Comparison of ENCODE assay signal across 2 cellular contexts in the genomic region with DNA sequence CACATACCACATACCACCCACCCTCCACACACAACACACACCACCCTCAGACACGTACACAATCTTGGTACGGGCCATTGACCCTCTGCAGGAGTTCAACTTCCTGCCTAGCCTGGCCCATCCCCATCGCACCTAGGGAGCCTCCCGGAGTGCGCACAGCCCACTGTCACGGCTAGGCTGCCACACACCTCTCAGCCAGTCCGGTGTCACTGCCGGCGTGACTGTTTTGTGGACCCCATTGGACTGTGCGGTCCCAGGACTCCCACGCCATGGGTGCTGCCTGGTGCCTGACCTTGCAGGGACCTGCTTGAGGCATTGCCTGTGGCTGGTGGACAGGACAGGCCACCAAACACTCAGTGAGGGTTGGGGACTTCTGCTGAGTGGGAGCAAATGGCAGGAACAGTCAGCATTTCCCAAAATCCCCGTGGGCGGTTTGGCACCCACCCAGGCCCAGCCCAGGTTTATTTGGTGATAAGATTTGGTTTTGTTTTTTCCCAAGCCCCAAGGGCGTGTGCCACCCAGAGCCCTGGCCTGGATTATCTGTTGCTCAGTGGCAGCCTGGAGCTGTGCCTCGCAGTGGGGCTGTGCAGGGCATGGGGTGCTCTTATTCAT.
TF ChIP-seq lines count a peak whose summit lies in the region.

No MANE protein-coding gene starts in this region.

TF ChIP-seq in SK-N-SH, 30 proteins besides CTCF, POLR2A, EP300 and RAD21 (continued from another document):
- TF ChIP-seq, protein P1, sequence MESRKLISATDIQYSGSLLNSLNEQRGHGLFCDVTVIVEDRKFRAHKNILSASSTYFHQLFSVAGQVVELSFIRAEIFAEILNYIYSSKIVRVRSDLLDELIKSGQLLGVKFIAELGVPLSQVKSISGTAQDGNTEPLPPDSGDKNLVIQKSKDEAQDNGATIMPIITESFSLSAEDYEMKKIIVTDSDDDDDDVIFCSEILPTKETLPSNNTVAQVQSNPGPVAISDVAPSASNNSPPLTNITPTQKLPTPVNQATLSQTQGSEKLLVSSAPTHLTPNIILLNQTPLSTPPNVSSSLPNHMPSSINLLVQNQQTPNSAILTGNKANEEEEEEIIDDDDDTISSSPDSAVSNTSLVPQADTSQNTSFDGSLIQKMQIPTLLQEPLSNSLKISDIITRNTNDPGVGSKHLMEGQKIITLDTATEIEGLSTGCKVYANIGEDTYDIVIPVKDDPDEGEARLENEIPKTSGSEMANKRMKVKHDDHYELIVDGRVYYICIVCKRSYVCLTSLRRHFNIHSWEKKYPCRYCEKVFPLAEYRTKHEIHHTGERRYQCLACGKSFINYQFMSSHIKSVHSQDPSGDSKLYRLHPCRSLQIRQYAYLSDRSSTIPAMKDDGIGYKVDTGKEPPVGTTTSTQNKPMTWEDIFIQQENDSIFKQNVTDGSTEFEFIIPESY (IDR thresholded peaks at IDR 0.05; ENCODE audit: borderline replicate concordance, low read depth) = no peak
- no peak for TF ChIP-seq TAF1 (IDR thresholded peaks at IDR 0.05; ENCODE audit: borderline replicate concordance, low read depth, low read length)
- no peak for TF ChIP-seq SIN3A (IDR thresholded peaks at IDR 0.05; ENCODE audit: borderline replicate concordance, low read depth, low read length)
- TF ChIP-seq NFIC (IDR thresholded peaks at IDR 0.05; ENCODE audit: borderline replicate concordance) = no peak
- TF ChIP-seq, protein P2, sequence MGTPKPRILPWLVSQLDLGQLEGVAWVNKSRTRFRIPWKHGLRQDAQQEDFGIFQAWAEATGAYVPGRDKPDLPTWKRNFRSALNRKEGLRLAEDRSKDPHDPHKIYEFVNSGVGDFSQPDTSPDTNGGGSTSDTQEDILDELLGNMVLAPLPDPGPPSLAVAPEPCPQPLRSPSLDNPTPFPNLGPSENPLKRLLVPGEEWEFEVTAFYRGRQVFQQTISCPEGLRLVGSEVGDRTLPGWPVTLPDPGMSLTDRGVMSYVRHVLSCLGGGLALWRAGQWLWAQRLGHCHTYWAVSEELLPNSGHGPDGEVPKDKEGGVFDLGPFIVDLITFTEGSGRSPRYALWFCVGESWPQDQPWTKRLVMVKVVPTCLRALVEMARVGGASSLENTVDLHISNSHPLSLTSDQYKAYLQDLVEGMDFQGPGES (IDR thresholded peaks at IDR 0.05; ENCODE audit: low read depth, low read length) = no peak
- TF ChIP-seq RFX5 (IDR thresholded peaks at IDR 0.05; ENCODE audit: low read length) = no peak
- no peak for TF ChIP-seq FOXJ3 (CRISPR knock-in tag; IDR thresholded peaks at IDR 0.05)
- TF ChIP-seq EZH2phosphoT487 (IDR thresholded peaks at IDR 0.05; ENCODE audit: borderline replicate concordance, low read depth) = no peak
- no peak for TF ChIP-seq GABPA (IDR thresholded peaks at IDR 0.05; ENCODE audit: low read depth)
- TF ChIP-seq JUND (IDR thresholded peaks at IDR 0.05) = no peak
- no peak for TF ChIP-seq SMC3 (IDR thresholded peaks at IDR 0.05; ENCODE audit: low read depth, low read length)

TF ChIP-seq in SK-N-SH treated with all-trans-retinoic acid at 6 μM for 48 hours, 23 proteins besides CTCF, POLR2A, EP300 and RAD21 (continued from another document):
- TF ChIP-seq, protein P3, sequence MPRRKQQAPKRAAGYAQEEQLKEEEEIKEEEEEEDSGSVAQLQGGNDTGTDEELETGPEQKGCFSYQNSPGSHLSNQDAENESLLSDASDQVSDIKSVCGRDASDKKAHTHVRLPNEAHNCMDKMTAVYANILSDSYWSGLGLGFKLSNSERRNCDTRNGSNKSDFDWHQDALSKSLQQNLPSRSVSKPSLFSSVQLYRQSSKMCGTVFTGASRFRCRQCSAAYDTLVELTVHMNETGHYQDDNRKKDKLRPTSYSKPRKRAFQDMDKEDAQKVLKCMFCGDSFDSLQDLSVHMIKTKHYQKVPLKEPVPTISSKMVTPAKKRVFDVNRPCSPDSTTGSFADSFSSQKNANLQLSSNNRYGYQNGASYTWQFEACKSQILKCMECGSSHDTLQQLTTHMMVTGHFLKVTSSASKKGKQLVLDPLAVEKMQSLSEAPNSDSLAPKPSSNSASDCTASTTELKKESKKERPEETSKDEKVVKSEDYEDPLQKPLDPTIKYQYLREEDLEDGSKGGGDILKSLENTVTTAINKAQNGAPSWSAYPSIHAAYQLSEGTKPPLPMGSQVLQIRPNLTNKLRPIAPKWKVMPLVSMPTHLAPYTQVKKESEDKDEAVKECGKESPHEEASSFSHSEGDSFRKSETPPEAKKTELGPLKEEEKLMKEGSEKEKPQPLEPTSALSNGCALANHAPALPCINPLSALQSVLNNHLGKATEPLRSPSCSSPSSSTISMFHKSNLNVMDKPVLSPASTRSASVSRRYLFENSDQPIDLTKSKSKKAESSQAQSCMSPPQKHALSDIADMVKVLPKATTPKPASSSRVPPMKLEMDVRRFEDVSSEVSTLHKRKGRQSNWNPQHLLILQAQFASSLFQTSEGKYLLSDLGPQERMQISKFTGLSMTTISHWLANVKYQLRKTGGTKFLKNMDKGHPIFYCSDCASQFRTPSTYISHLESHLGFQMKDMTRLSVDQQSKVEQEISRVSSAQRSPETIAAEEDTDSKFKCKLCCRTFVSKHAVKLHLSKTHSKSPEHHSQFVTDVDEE (CRISPR knock-in tag; IDR thresholded peaks at IDR 0.05) = no peak
- no peak for TF ChIP-seq GLIS3 (CRISPR knock-in tag; IDR thresholded peaks at IDR 0.05)
- no peak for TF ChIP-seq SNAI2 (CRISPR knock-in tag; IDR thresholded peaks at IDR 0.05)
- no peak for TF ChIP-seq RARB (CRISPR knock-in tag; IDR thresholded peaks at IDR 0.05)
- TF ChIP-seq, protein P4, sequence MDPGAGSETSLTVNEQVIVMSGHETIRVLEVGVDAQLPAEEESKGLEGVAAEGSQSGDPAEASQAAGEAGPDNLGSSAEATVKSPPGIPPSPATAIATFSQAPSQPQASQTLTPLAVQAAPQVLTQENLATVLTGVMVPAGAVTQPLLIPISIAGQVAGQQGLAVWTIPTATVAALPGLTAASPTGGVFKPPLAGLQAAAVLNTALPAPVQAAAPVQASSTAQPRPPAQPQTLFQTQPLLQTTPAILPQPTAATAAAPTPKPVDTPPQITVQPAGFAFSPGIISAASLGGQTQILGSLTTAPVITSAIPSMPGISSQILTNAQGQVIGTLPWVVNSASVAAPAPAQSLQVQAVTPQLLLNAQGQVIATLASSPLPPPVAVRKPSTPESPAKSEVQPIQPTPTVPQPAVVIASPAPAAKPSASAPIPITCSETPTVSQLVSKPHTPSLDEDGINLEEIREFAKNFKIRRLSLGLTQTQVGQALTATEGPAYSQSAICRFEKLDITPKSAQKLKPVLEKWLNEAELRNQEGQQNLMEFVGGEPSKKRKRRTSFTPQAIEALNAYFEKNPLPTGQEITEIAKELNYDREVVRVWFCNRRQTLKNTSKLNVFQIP (CRISPR knock-in tag; IDR thresholded peaks at IDR 0.05; ENCODE audit: borderline replicate concordance, low read depth) = no peak
- TF ChIP-seq, protein P5, sequence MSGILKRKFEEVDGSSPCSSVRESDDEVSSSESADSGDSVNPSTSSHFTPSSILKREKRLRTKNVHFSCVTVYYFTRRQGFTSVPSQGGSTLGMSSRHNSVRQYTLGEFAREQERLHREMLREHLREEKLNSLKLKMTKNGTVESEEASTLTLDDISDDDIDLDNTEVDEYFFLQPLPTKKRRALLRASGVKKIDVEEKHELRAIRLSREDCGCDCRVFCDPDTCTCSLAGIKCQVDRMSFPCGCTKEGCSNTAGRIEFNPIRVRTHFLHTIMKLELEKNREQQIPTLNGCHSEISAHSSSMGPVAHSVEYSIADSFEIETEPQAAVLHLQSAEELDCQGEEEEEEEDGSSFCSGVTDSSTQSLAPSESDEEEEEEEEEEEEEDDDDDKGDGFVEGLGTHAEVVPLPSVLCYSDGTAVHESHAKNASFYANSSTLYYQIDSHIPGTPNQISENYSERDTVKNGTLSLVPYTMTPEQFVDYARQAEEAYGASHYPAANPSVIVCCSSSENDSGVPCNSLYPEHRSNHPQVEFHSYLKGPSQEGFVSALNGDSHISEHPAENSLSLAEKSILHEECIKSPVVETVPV (CRISPR knock-in tag; IDR thresholded peaks at IDR 0.05) = no peak
- no peak for TF ChIP-seq TCF4 (CRISPR knock-in tag; IDR thresholded peaks at IDR 0.05; ENCODE audit: borderline replicate concordance)
- TF ChIP-seq CSDC2 (CRISPR knock-in tag; IDR thresholded peaks at IDR 0.05) = no peak
- TF ChIP-seq, protein P6, sequence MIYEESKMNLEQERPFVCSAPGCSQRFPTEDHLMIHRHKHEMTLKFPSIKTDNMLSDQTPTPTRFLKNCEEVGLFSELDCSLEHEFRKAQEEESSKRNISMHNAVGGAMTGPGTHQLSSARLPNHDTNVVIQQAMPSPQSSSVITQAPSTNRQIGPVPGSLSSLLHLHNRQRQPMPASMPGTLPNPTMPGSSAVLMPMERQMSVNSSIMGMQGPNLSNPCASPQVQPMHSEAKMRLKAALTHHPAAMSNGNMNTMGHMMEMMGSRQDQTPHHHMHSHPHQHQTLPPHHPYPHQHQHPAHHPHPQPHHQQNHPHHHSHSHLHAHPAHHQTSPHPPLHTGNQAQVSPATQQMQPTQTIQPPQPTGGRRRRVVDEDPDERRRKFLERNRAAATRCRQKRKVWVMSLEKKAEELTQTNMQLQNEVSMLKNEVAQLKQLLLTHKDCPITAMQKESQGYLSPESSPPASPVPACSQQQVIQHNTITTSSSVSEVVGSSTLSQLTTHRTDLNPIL (CRISPR knock-in tag; IDR thresholded peaks at IDR 0.05; ENCODE audit: low read depth) = no peak
- no peak for TF ChIP-seq ZNF70 (CRISPR knock-in tag; IDR thresholded peaks at IDR 0.05)
- no peak for TF ChIP-seq ISL1 (CRISPR knock-in tag; IDR thresholded peaks at IDR 0.05)
- TF ChIP-seq ZNF565 (CRISPR knock-in tag; conservative IDR thresholded peaks at IDR 0.05; ENCODE audit: low read depth) = no peak
- TF ChIP-seq ARNTL (CRISPR knock-in tag; IDR thresholded peaks at IDR 0.05; ENCODE audit: borderline replicate concordance, low read depth) = no peak
- TF ChIP-seq BACH2 (CRISPR knock-in tag; IDR thresholded peaks at IDR 0.05; ENCODE audit: borderline replicate concordance) = no peak
- TF ChIP-seq ZFP30 (CRISPR knock-in tag; IDR thresholded peaks at IDR 0.05) = no peak
- no peak for TF ChIP-seq ESRRG (CRISPR knock-in tag; IDR thresholded peaks at IDR 0.05)
